ENCODE assay signal across 21 cellular contexts in genomic region chr17:62688398-62689140, GRCh38.
A peak's percentile ranks its signal among the peaks of the same experiment; 100 is the strongest.
DNase-seq lines count a peak whose midpoint lies in the region; ATAC-seq and TF ChIP-seq lines count a peak whose summit lies in the region.
"Had no signal": no experiment of that assay in that cellular context is flagged by ENCODE, and none has a peak within 500 bp of the region (broad histone marks: within the 10 kb centered on the region; RNA-seq: fewer than 3 reads in every experiment).

No MANE protein-coding gene starts in this region.

- H3K27me3 ChIP-seq in lower lobe of right lung (ENCODE audit: low read depth): no peaks in the 10 kb centered on the region
- H3K27me3 ChIP-seq: left lung, uterus had no signal

- no peak overlapping the region for H3K27ac ChIP-seq in lower lobe of right lung
- H3K27ac ChIP-seq: C4-2B, left lung, RWPE1, uterus had no signal

- no peak for TF ChIP-seq CTCF in lower lobe of right lung (IDR thresholded peaks at IDR 0.05)

- no peak for ATAC-seq in lower lobe of right lung
- no peak for ATAC-seq in GM21737 (IDR thresholded peaks at IDR 0.05; ENCODE audit: unreplicated experiment)
- no peak for ATAC-seq in GM19351 (IDR thresholded peaks at IDR 0.05; ENCODE audit: unreplicated experiment)
- ATAC-seq: activated CD4-positive, alpha-beta T cell treated with anti-CD3 and anti-CD28 coated beads for 36 hours; activated CD8-positive, alpha-beta T cell treated with anti-CD3 and anti-CD28 coated beads, Interleukin-2, amount 10 ng/mL, durations not matched to agents 7 days and 5 days; activated naive CD8-positive, alpha-beta T cell treated with anti-CD3 and anti-CD28 coated beads, Interleukin-2, amount 50 U/mL, for 24 hours; left lung had no signal

- in situ Hi-C loops in G401 (cut with HindIII; ENCODE audit: low sequenced_read_pairs): no loop called here

- intact Hi-C loops in lower lobe of right lung (cut with DNase I): no loop called here

- peaks cover 43% of the 10 kb centered on the region for H3K36me3 ChIP-seq in lower lobe of right lung
- H3K36me3 ChIP-seq: uterus had no signal

- no peaks in the 10 kb centered on the region for H3K4me1 ChIP-seq in lower lobe of right lung
- H3K4me1 ChIP-seq: left lung, uterus had no signal

- no peaks in the 10 kb centered on the region for H3K9me3 ChIP-seq in lower lobe of right lung
- H3K9me3 ChIP-seq: left lung, uterus had no signal

- no peak overlapping the region for H3K4me3 ChIP-seq in lower lobe of right lung
- H3K4me3 ChIP-seq: left lung, uterus had no signal

- DNase-seq in G401 (ENCODE audit: low spot score) (peak; percentile 46), NCI-H2029 (lab: John Stamatoyannopoulos, UW) (peak; percentile 52), SW480 (ENCODE audit: low spot score) (peak; percentile 35), lower lobe of right lung (peak; percentile 23), NCI-H748 (lab: John Stamatoyannopoulos, UW; ENCODE audit: unreplicated experiment) (no peak)
- DNase-seq in effector CD4-positive, alpha-beta T cell: no peak
- DNase-seq: activated CD4-positive, alpha-beta T cell treated with anti-CD3 and anti-CD28 coated beads for 36 hours; activated CD8-positive, alpha-beta T cell treated with anti-CD3 and anti-CD28 coated beads, Interleukin-2, amount 10 ng/mL, durations not matched to agents 7 days and 5 days; activated gamma-delta T cell treated with Interleukin-2 at 50 U/mL for 16 hours; activated naive CD8-positive, alpha-beta T cell treated with anti-CD3 and anti-CD28 coated beads, Interleukin-2, amount 50 U/mL, for 24 hours; naive B cell; NCI-H1105; NCI-H2107; NCI-H524 treated with DMSO at 0.1 percent for 48 hours; stimulated activated naive CD4-positive, alpha-beta T cell treated with Interleukin-2 at 50 U/mL for 16 hours; uterus had no signal

Comparison
In these comparisons a context has a peak if more than half of its experiments do, and no peak if none do; other contexts are left out.
1. DNase-seq: peak in G401 (single experiment), NCI-H2029 (single experiment), SW480 (single experiment) and lower lobe of right lung (single experiment); none in effector CD4-positive, alpha-beta T cell (single experiment) and NCI-H748 (single experiment).